Comparison of ENCODE assay signal across 15 cellular contexts in genomic region chr10:30821269-30821993, GRCh38.
DNase-seq lines count a peak whose midpoint lies in the region; ATAC-seq and TF ChIP-seq lines count a peak whose summit lies in the region.
"Had no signal": no experiment of that assay in that cellular context is flagged by ENCODE, and none has a peak within 500 bp of the region (broad histone marks: within the 10 kb centered on the region; RNA-seq: fewer than 3 reads in every experiment).

No MANE protein-coding gene starts in this region.

- ATAC-seq in left lung = no peak
- ATAC-seq: stimulated activated memory B cell treated with anti-CD40 and anti-IgM and Interleukin-4, amounts not matched to agents 10 μg/mL and 1 μg/mL and 100 μg/mL, for 72 hours had no signal

- no peak for TF ChIP-seq CTCF in left lung (IDR thresholded peaks at IDR 0.05)

- no peaks in the 10 kb centered on the region for H3K27me3 ChIP-seq in GM23248 (replicated peaks; ENCODE audit: insufficient read depth)
- no peaks in the 10 kb centered on the region for H3K27me3 ChIP-seq in left lung
- H3K27me3 ChIP-seq in skeletal muscle tissue (ENCODE audit: control insufficient read depth in 3 of 3, insufficient read depth in 3 of 3, low read length in 3 of 3) = peaks cover 0 to 19% (median 0%) of the 10 kb centered on the region in 3 donors

- no peaks in the 10 kb centered on the region for H3K9me3 ChIP-seq in GM23248 (ENCODE audit: low read depth)
- no peaks in the 10 kb centered on the region for H3K9me3 ChIP-seq in left lung
- H3K9me3 ChIP-seq in skeletal muscle tissue (ENCODE audit: control insufficient read depth in 3 of 3, low read length in 3 of 3) = no peaks in the 10 kb centered on the region

- peak overlapping the region; percentile 27 for H2AFZ ChIP-seq in GM23248

- H3K36me3 ChIP-seq in GM23248 (ENCODE audit: low read depth) = no peaks in the 10 kb centered on the region
- H3K36me3 ChIP-seq in left lung = no peaks in the 10 kb centered on the region
- H3K36me3 ChIP-seq in skeletal muscle tissue (ENCODE audit: control insufficient read depth in 3 of 3, insufficient read depth in 3 of 3, low read length in 3 of 3) = no peaks in the 10 kb centered on the region
- H3K36me3 ChIP-seq: WERI-Rb-1 had no signal

- peak; percentile 37 for DNase-seq in GM23248
- DNase-seq in amniotic epithelial cell (ENCODE audit: low read depth) = peak; percentile 32
- DNase-seq in left lung = no peak
- DNase-seq in inferior parietal cortex (ENCODE audit: extremely low spot score) = no peak
- DNase-seq in NCI-H2081 treated with DMSO at 0.1 percent for 48 hours (lab: John Stamatoyannopoulos, UW) = no peak
- DNase-seq in stimulated activated naive CD4-positive, alpha-beta T cell treated with Interleukin-2 at 50 U/mL for 16 hours (lab: John Stamatoyannopoulos, UW) = no peak
- DNase-seq in SW480 (ENCODE audit: low spot score) = no peak
- DNase-seq: dermis blood vessel endothelial cell, foreskin melanocyte, kidney, NCI-H1105 treated with DMSO at 0.1 percent for 48 hours, NCI-H69, WERI-Rb-1 had no signal

- H3K9ac ChIP-seq in GM23248 (0 out of 2 replicates have a peak overlapping the region, but pooled peaks have one; percentile 54), skeletal muscle tissue (ENCODE audit: low read depth in 1 of 3, low read length in 3 of 3) (no peak overlapping the region)

- H4K20me1 ChIP-seq in GM23248 (ENCODE audit: insufficient read depth) = no peaks in the 10 kb centered on the region

- peaks cover 24% of the 10 kb centered on the region for H3F3A ChIP-seq in GM23248 (ENCODE audit: insufficient read depth)

- H3K9me2 ChIP-seq in GM23248 (ENCODE audit: insufficient read depth) = no peaks in the 10 kb centered on the region

- intact Hi-C loops in left lung (cut with DNase I) = no loop called here

- no peak overlapping the region for H3K4me2 ChIP-seq in GM23248 (ENCODE audit: unreplicated experiment)

- H3K4me3 ChIP-seq in GM23248 = no peak overlapping the region
- H3K4me3 ChIP-seq in left lung = no peak overlapping the region
- no peak overlapping the region for H3K4me3 ChIP-seq in skeletal muscle tissue (ENCODE audit: low read length in 3 of 3)

- H3K79me2 ChIP-seq in GM23248 (ENCODE audit: insufficient read depth) = no peaks in the 10 kb centered on the region

- in situ Hi-C loops in GM23248 (cut with MboI) = no loop called here

- WGBS in GM23248 (ENCODE audit: low coverage in 1 of 2, low lambda C conversion rate in 2 of 2, missing lambda C conversion rate in 2 of 2), 2 experiments = 51 to 54% methylated on average over 10 of the region's 10 CpGs

- H3K4me1 ChIP-seq in GM23248 (ENCODE audit: insufficient read depth) = peaks cover 39% of the 10 kb centered on the region
- no peaks in the 10 kb centered on the region for H3K4me1 ChIP-seq in left lung
- H3K4me1 ChIP-seq in skeletal muscle tissue (ENCODE audit: control insufficient read depth in 3 of 3, insufficient read depth in 3 of 3, low read length in 3 of 3) = peaks cover 12 to 26% (median 25%) of the 10 kb centered on the region in 3 donors

- peak overlapping the region; percentile 85; the same call in 1 of the 2 replicates for H3K27ac ChIP-seq in GM23248
- peak overlapping the region; percentile 38 to 72 for H3K27ac ChIP-seq in left lung
- peak overlapping the region; percentile 30 for H3K27ac ChIP-seq in skeletal muscle tissue (ENCODE audit: low read depth, low read length)
- H3K27ac ChIP-seq: WERI-Rb-1 had no signal

Comparison
In these comparisons a context has a peak if more than half of its experiments do, and no peak if none do; other contexts are left out.
1. DNase-seq: peak in GM23248 (single experiment) and amniotic epithelial cell (single experiment); none in left lung (0 of 2), inferior parietal cortex (single experiment), NCI-H2081 treated with DMSO at 0.1 percent for 48 hours (single experiment), stimulated activated naive CD4-positive, alpha-beta T cell treated with Interleukin-2 at 50 U/mL for 16 hours (single experiment) and SW480 (single experiment).
2. H3K27ac ChIP-seq: peak in every context shown above with its lines; median percentile 85 in GM23248; 55 in left lung; 30 in skeletal muscle tissue.